ENCODE assay signal across 15 cellular contexts in genomic region chr6:111794716-111795452, GRCh38.
DNase-seq lines count a peak whose midpoint lies in the region; ATAC-seq, FAIRE-seq and TF ChIP-seq lines count a peak whose summit lies in the region.
"Had no signal": no experiment of that assay in that cellular context is flagged by ENCODE, and none has a peak within 500 bp of the region (broad histone marks: within the 10 kb centered on the region; RNA-seq: fewer than 3 reads in every experiment).

No MANE protein-coding gene starts in this region.

- peak overlapping the region; percentile 87 for H3K4me3 Mint-ChIP-seq in activated T-helper 17 cell treated with anti-CD3 and anti-CD28 coated beads, Interleukin-2, amount 50 U/mL, for 72 hours
- no peak overlapping the region for H3K4me3 Mint-ChIP-seq in neural progenitor cell
- H3K4me3 Mint-ChIP-seq: endodermal cell, H9, neural crest cell had no signal

- peaks cover 82% of the 10 kb centered on the region for H3K4me1 Mint-ChIP-seq in activated T-helper 17 cell treated with anti-CD3 and anti-CD28 coated beads, Interleukin-2, amount 50 U/mL, for 72 hours
- peaks cover 48% of the 10 kb centered on the region for H3K4me1 Mint-ChIP-seq in neural progenitor cell

- H3K27ac ChIP-seq in Karpas-422 (ENCODE audit: low read length): peak overlapping the region; percentile 13; the same call in 1 of the 2 replicates
- H3K27ac ChIP-seq in neural progenitor cell: no peak overlapping the region
- H3K27ac ChIP-seq in OCI-LY7 (ENCODE audit: low read depth, low read length, poor library complexity, severe bottlenecking): no peak overlapping the region
- H3K27ac ChIP-seq: upper lobe of right lung had no signal

- H3K9ac ChIP-seq in Karpas-422 (ENCODE audit: low read length) (no peak overlapping the region), neural progenitor cell (no peak overlapping the region)

- no peaks in the 10 kb centered on the region for H3K9me3 Mint-ChIP-seq in activated T-helper 17 cell treated with anti-CD3 and anti-CD28 coated beads, Interleukin-2, amount 50 U/mL, for 72 hours
- H3K9me3 Mint-ChIP-seq in neural progenitor cell: no peaks in the 10 kb centered on the region
- H3K9me3 Mint-ChIP-seq: endodermal cell, H9, neural crest cell had no signal

- peak overlapping the region; percentile 97 for H3K27ac Mint-ChIP-seq in activated T-helper 17 cell treated with anti-CD3 and anti-CD28 coated beads, Interleukin-2, amount 50 U/mL, for 72 hours
- peak overlapping the region; percentile 58 for H3K27ac Mint-ChIP-seq in neural progenitor cell
- H3K27ac Mint-ChIP-seq: endodermal cell, H9 had no signal

- no peaks in the 10 kb centered on the region for H3F3A ChIP-seq in neural progenitor cell (ENCODE audit: low read depth)

- no peak overlapping the region for H3K4me2 ChIP-seq in Karpas-422 (ENCODE audit: low read depth, low read length, poor library complexity, severe bottlenecking)
- no peak overlapping the region for H3K4me2 ChIP-seq in neural progenitor cell
- H3K4me2 ChIP-seq in OCI-LY7 (ENCODE audit: low read length): no peak overlapping the region

- peaks cover 97% of the 10 kb centered on the region for H3K79me2 ChIP-seq in Karpas-422 (ENCODE audit: low read length)
- peaks cover 19% of the 10 kb centered on the region for H3K79me2 ChIP-seq in neural progenitor cell (ENCODE audit: low read depth)
- no peaks in the 10 kb centered on the region for H3K79me2 ChIP-seq in OCI-LY7 (ENCODE audit: insufficient read depth, low read depth, low read length)

- POLR2A ChIA-PET in OCI-LY7 (lab: Charles Lee): interaction anchor here (1.3 kb wide), 1 partner anchor 31 kb away, joined by 3 read pairs; no protein-coding TSS in a partner anchor

- no peaks in the 10 kb centered on the region for H3K36me3 ChIP-seq in Karpas-422 (ENCODE audit: insufficient read depth, low read length)
- H3K36me3 ChIP-seq in neural progenitor cell: no peaks in the 10 kb centered on the region
- no peaks in the 10 kb centered on the region for H3K36me3 ChIP-seq in OCI-LY7 (ENCODE audit: insufficient read depth, low read length)
- H3K36me3 ChIP-seq: upper lobe of right lung had no signal

- H2AFZ ChIP-seq in Karpas-422 (ENCODE audit: low read length): no peak overlapping the region
- H2AFZ ChIP-seq in neural progenitor cell (replicated peaks): no peak overlapping the region
- no peak overlapping the region for H2AFZ ChIP-seq in OCI-LY7 (ENCODE audit: low read length)

- intact Hi-C loops in OCI-LY7 (cut with micrococcal nuclease; ENCODE audit: unreplicated experiment): no loop called here

- peak; percentile 37 for DNase-seq in NCI-H82 (lab: John Stamatoyannopoulos, UW)
- DNase-seq in NCI-H82 treated with DMSO at 0.1 percent for 48 hours (lab: John Stamatoyannopoulos, UW; ENCODE audit: unreplicated experiment): no peak
- DNase-seq in Karpas-422: no peak
- DNase-seq in neural progenitor cell (ENCODE audit: low spot score): no peak
- no peak for DNase-seq in OCI-LY7 (ENCODE audit: low spot score)
- no peak for DNase-seq in RCC 7860 (ENCODE audit: low spot score)
- DNase-seq: activated CD8-positive, alpha-beta memory T cell treated with anti-CD3 and anti-CD28 coated beads for 24 hours; endodermal cell; H9; NCI-H187 treated with DMSO at 0.1 percent for 48 hours; SW 1271; upper lobe of right lung had no signal

- CTCF ChIA-PET in OCI-LY7 (lab: Charles Lee; ENCODE audit: unreplicated experiment): no interaction called here

- no peak overlapping the region for H3K4me3 ChIP-seq in Karpas-422 (ENCODE audit: low read length)
- H3K4me3 ChIP-seq in neural progenitor cell: no peak overlapping the region
- H3K4me3 ChIP-seq in OCI-LY7 (ENCODE audit: low read depth, low read length, poor library complexity, severe bottlenecking): no peak overlapping the region
- H3K4me3 ChIP-seq: upper lobe of right lung had no signal

- no TSS peak for BruUV-seq in OCI-LY7 (replicated peaks; lab: Mats Ljungman, UMichigan)

- H3K9me2 ChIP-seq in Karpas-422 (replicated peaks; ENCODE audit: insufficient read depth, low read length): no peaks in the 10 kb centered on the region
- H3K9me2 ChIP-seq in OCI-LY7 (ENCODE audit: insufficient read depth, low read length): no peaks in the 10 kb centered on the region

- no peaks in the 10 kb centered on the region for H3K9me3 ChIP-seq in Karpas-422 (ENCODE audit: low read length)
- H3K9me3 ChIP-seq in neural progenitor cell (ENCODE audit: low read depth): no peaks in the 10 kb centered on the region
- H3K9me3 ChIP-seq in OCI-LY7 (ENCODE audit: low read length): no peaks in the 10 kb centered on the region
- H3K9me3 ChIP-seq: upper lobe of right lung had no signal

- FAIRE-seq in RCC 7860 (lab: Jason Lieb, UNC): no peak

- H3K36me3 Mint-ChIP-seq in activated T-helper 17 cell treated with anti-CD3 and anti-CD28 coated beads, Interleukin-2, amount 50 U/mL, for 72 hours (ENCODE audit: low read depth): peaks cover 82% of the 10 kb centered on the region
- H3K36me3 Mint-ChIP-seq in neural progenitor cell: peaks cover 13% of the 10 kb centered on the region

- no peaks in the 10 kb centered on the region for H3K27me3 Mint-ChIP-seq in activated T-helper 17 cell treated with anti-CD3 and anti-CD28 coated beads, Interleukin-2, amount 50 U/mL, for 72 hours
- H3K27me3 Mint-ChIP-seq in neural progenitor cell (ENCODE audit: insufficient read depth, low read depth): peaks cover 4% of the 10 kb centered on the region

- no peak for TF ChIP-seq CTCF in neural progenitor cell (IDR thresholded peaks at IDR 0.05)
- TF ChIP-seq CTCF in OCI-LY7 (conservative IDR thresholded peaks at IDR 0.05; ENCODE audit: low read length): no peak

- H4K20me1 ChIP-seq in Karpas-422 (ENCODE audit: insufficient read depth, low read depth, low read length): no peaks in the 10 kb centered on the region
- H4K20me1 ChIP-seq in neural progenitor cell (ENCODE audit: low read depth): peaks cover 18% of the 10 kb centered on the region
- no peaks in the 10 kb centered on the region for H4K20me1 ChIP-seq in OCI-LY7 (ENCODE audit: insufficient read depth, low read length)

- H3K27me3 ChIP-seq in Karpas-422 (ENCODE audit: low read length): no peaks in the 10 kb centered on the region
- no peaks in the 10 kb centered on the region for H3K27me3 ChIP-seq in neural progenitor cell
- H3K27me3 ChIP-seq: upper lobe of right lung had no signal

- H3K4me1 ChIP-seq in Karpas-422 (ENCODE audit: low read length): peaks cover 69% of the 10 kb centered on the region
- H3K4me1 ChIP-seq in neural progenitor cell: peaks cover 13% of the 10 kb centered on the region
- H3K4me1 ChIP-seq in OCI-LY7 (ENCODE audit: insufficient read depth, low read length, poor library complexity, severe bottlenecking): no peaks in the 10 kb centered on the region
- H3K4me1 ChIP-seq: upper lobe of right lung had no signal

- peak; percentile 82 for ATAC-seq in activated T-helper 17 cell treated with anti-CD3 and anti-CD28 coated beads, Interleukin-2, amount 50 U/mL, for 72 hours (replicated peaks)
- ATAC-seq in GM19455 (IDR thresholded peaks at IDR 0.05; ENCODE audit: unreplicated experiment): no peak
- ATAC-seq: upper lobe of right lung had no signal
